Comparison of ENCODE assay signal across 23 cellular contexts in genomic region chr13:73040479-73040878, GRCh38.
"Had no signal": no experiment of that assay in that cellular context is flagged by ENCODE, and none has a peak within 500 bp of the region (broad histone marks: within the 10 kb centered on the region; RNA-seq: fewer than 3 reads in every experiment).

No MANE protein-coding gene starts in this region.

- H3K27me3 Mint-ChIP-seq: activated CD4-positive, alpha-beta memory T cell treated with anti-CD3 and anti-CD28 coated beads for 36 hours; activated CD4-positive, alpha-beta T cell treated with anti-CD3 and anti-CD28 coated beads for 36 hours; naive B cell; stimulated activated naive CD8-positive, alpha-beta T cell treated with anti-CD3 and anti-CD28 coated beads, Interleukin-15, Interleukin-2, amounts not matched to agents 100 ng/mL and 50 ng/mL, for 24 hours had no signal

- H3K36me3 ChIP-seq: left ventricle myocardium inferior, prostate gland, right atrium auricular region, tibial nerve had no signal

- H3K9me3 Mint-ChIP-seq: activated CD4-positive, alpha-beta memory T cell treated with anti-CD3 and anti-CD28 coated beads for 36 hours; activated naive CD4-positive, alpha-beta T cell treated with anti-CD3 and anti-CD28 coated beads, Interleukin-2, amount 50 U/mL, for 72 hours; activated T-helper 1 cell treated with anti-CD3 and anti-CD28 coated beads, Interleukin-12 subunit alpha, Interleukin-12 subunit beta, Interleukin-2, Interleukin-4 antibody, amounts not matched to agents 30 ng/mL and 10 ng/mL and 1 ng/mL, durations not matched to agents 14 hours and 24 hours and 36 hours; naive B cell; neural crest cell; stimulated activated naive CD8-positive, alpha-beta T cell treated with anti-CD3 and anti-CD28 coated beads, Interleukin-15, Interleukin-2, amounts not matched to agents 100 ng/mL and 50 ng/mL, for 24 hours; WTC11 had no signal

- H3K27ac Mint-ChIP-seq: activated CD4-positive, alpha-beta memory T cell treated with anti-CD3 and anti-CD28 coated beads for 36 hours; activated CD4-positive, alpha-beta T cell treated with anti-CD3 and anti-CD28 coated beads for 36 hours; activated naive CD4-positive, alpha-beta T cell treated with anti-CD3 and anti-CD28 coated beads, Interleukin-2, amount 50 U/mL, for 72 hours; activated T-helper 1 cell treated with anti-CD3 and anti-CD28 coated beads, Interleukin-12 subunit alpha, Interleukin-12 subunit beta, Interleukin-2, Interleukin-4 antibody, amounts not matched to agents 30 ng/mL and 10 ng/mL and 1 ng/mL, durations not matched to agents 14 hours and 24 hours and 36 hours; naive B cell; stimulated activated naive CD8-positive, alpha-beta T cell treated with anti-CD3 and anti-CD28 coated beads, Interleukin-15, Interleukin-2, amounts not matched to agents 100 ng/mL and 50 ng/mL, for 24 hours; WTC11 had no signal

- ATAC-seq: activated CD4-positive, alpha-beta T cell treated with anti-CD3 and anti-CD28 coated beads for 36 hours; activated naive CD4-positive, alpha-beta T cell treated with anti-CD3 and anti-CD28 coated beads, Interleukin-2, amount 50 U/mL, for 72 hours; foreskin keratinocyte had no signal

- H3K4me3 Mint-ChIP-seq: activated CD4-positive, alpha-beta memory T cell treated with anti-CD3 and anti-CD28 coated beads for 36 hours; activated CD4-positive, alpha-beta T cell treated with anti-CD3 and anti-CD28 coated beads for 36 hours; activated T-helper 1 cell treated with anti-CD3 and anti-CD28 coated beads, Interleukin-12 subunit alpha, Interleukin-12 subunit beta, Interleukin-2, Interleukin-4 antibody, amounts not matched to agents 30 ng/mL and 10 ng/mL and 1 ng/mL, durations not matched to agents 14 hours and 24 hours and 36 hours; endodermal cell; naive B cell; neural crest cell; stimulated activated naive CD8-positive, alpha-beta T cell treated with anti-CD3 and anti-CD28 coated beads, Interleukin-15, Interleukin-2, amounts not matched to agents 100 ng/mL and 50 ng/mL, for 24 hours; WTC11 had no signal

- H3K36me3 Mint-ChIP-seq: activated CD4-positive, alpha-beta memory T cell treated with anti-CD3 and anti-CD28 coated beads for 36 hours; activated naive CD4-positive, alpha-beta T cell treated with anti-CD3 and anti-CD28 coated beads, Interleukin-2, amount 50 U/mL, for 72 hours; naive B cell; WTC11 had no signal

- H3K27me3 ChIP-seq: dorsolateral prefrontal cortex, foreskin keratinocyte, right atrium auricular region, tibial nerve had no signal

- DNase-seq: activated CD4-positive, alpha-beta memory T cell treated with anti-CD3 and anti-CD28 coated beads for 36 hours; activated CD4-positive, alpha-beta T cell treated with anti-CD3 and anti-CD28 coated beads for 36 hours; activated gamma-delta T cell treated with Interleukin-2 at 50 U/mL for 16 hours; activated T-cell treated with anti-CD3 and anti-CD28 coated beads for 4 hours; amniotic stem cell; dorsolateral prefrontal cortex; foreskin keratinocyte; hippocampal formation; left ventricle myocardium inferior; mammary epithelial cell; naive B cell; stimulated activated CD4-positive, alpha-beta T cell treated with anti-CD3 and anti-CD28 coated beads, Interleukin-15, amount 100 ng/mL, for 24 hours; stimulated activated CD4-positive, alpha-beta T cell treated with anti-CD3 and anti-CD28 coated beads, Interleukin-2, amount 100 ng/mL, for 48 hours had no signal

- H3K4me3 ChIP-seq: dorsolateral prefrontal cortex, left ventricle myocardium inferior, prostate gland, right atrium auricular region, skin epidermis, tibial nerve had no signal

- H3K4me1 Mint-ChIP-seq: activated CD4-positive, alpha-beta T cell treated with anti-CD3 and anti-CD28 coated beads for 36 hours; naive B cell; neural crest cell had no signal

- H3K4me1 ChIP-seq: foreskin keratinocyte, left ventricle myocardium inferior, prostate gland, right atrium auricular region, tibial nerve had no signal

- H3K9me3 ChIP-seq: left ventricle myocardium inferior, prostate gland, right atrium auricular region had no signal
